Comparison of ENCODE assay signal across 12 cellular contexts in genomic region chr2:217835931-217836881, GRCh38.
DNase-seq lines count a peak whose midpoint lies in the region; ATAC-seq, FAIRE-seq and TF ChIP-seq lines count a peak whose summit lies in the region.
"Had no signal": no experiment of that assay in that cellular context is flagged by ENCODE, and none has a peak within 500 bp of the region (broad histone marks: within the 10 kb centered on the region; RNA-seq: fewer than 3 reads in every experiment).

No MANE protein-coding gene starts in this region.

- no peak for TF ChIP-seq CTCF in astrocyte (IDR thresholded peaks at IDR 0.05; ENCODE audit: insufficient read depth, low read depth, low read length)

- intact Hi-C loops in left cardiac atrium (cut with DNase I): no loop called here

- peaks cover 97% of the 10 kb centered on the region for H4K20me1 ChIP-seq in astrocyte (ENCODE audit: insufficient read depth, low read length)

- H3K36me3 ChIP-seq in astrocyte (ENCODE audit: insufficient read depth, low read length): peaks cover 33% of the 10 kb centered on the region
- peaks cover 42% of the 10 kb centered on the region for H3K36me3 ChIP-seq in rectal smooth muscle tissue (ENCODE audit: control insufficient read depth, insufficient read depth, low read length)

- no peaks in the 10 kb centered on the region for H3K27me3 ChIP-seq in astrocyte (ENCODE audit: insufficient read depth, low read length)
- no peaks in the 10 kb centered on the region for H3K27me3 ChIP-seq in rectal smooth muscle tissue (ENCODE audit: control insufficient read depth, insufficient read depth, low read length)

- ATAC-seq in left cardiac atrium: peak; percentile 12 to 67
- no peak for ATAC-seq in GM19035 (IDR thresholded peaks at IDR 0.05; ENCODE audit: unreplicated experiment)
- no peak for ATAC-seq in GM21576 (IDR thresholded peaks at IDR 0.05; ENCODE audit: unreplicated experiment)
- ATAC-seq: activated CD4-positive, alpha-beta T cell treated with anti-CD3 and anti-CD28 coated beads for 36 hours had no signal

- H3K4me3 Mint-ChIP-seq in astrocyte (ENCODE audit: unreplicated experiment): no peak overlapping the region
- H3K4me3 Mint-ChIP-seq: activated CD4-positive, alpha-beta T cell treated with anti-CD3 and anti-CD28 coated beads for 36 hours had no signal

- peaks cover 31% of the 10 kb centered on the region for H3K4me1 Mint-ChIP-seq in astrocyte (ENCODE audit: low read depth, unreplicated experiment)
- H3K4me1 Mint-ChIP-seq: activated CD4-positive, alpha-beta T cell treated with anti-CD3 and anti-CD28 coated beads for 36 hours had no signal

- peak overlapping the region; percentile 30 for H3K4me2 ChIP-seq in astrocyte (ENCODE audit: low read length)

- no peaks in the 10 kb centered on the region for H3K9me3 ChIP-seq in astrocyte (ENCODE audit: insufficient read depth, low read depth, low read length)

- H3K27ac ChIP-seq in astrocyte (ENCODE audit: low read depth, low read length) (peak overlapping the region; percentile 67), rectal smooth muscle tissue (ENCODE audit: low read depth, low read length) (peak overlapping the region; percentile 88)

- H3K79me2 ChIP-seq in astrocyte (ENCODE audit: insufficient read depth, low read length): peaks cover 53% of the 10 kb centered on the region

- peak overlapping the region; percentile 99 for H3K27ac Mint-ChIP-seq in astrocyte (ENCODE audit: unreplicated experiment)
- H3K27ac Mint-ChIP-seq: activated CD4-positive, alpha-beta T cell treated with anti-CD3 and anti-CD28 coated beads for 36 hours had no signal

- H3K36me3 Mint-ChIP-seq in astrocyte (ENCODE audit: low read depth, unreplicated experiment): peaks cover 53% of the 10 kb centered on the region

- no peak for FAIRE-seq in astrocyte (lab: Jason Lieb, UNC)
- FAIRE-seq: endothelial cell of umbilical vein had no signal

- no peak overlapping the region for H2AFZ ChIP-seq in astrocyte (ENCODE audit: low read depth, low read length)

- DNase-seq in GM04503 (ENCODE audit: low read depth): peak; percentile 88
- peak; percentile 86 for DNase-seq in astrocyte (ENCODE audit: low read depth)
- peak; percentile 77 for DNase-seq in left cardiac atrium
- DNase-seq in activated naive CD4-positive, alpha-beta T cell (lab: John Stamatoyannopoulos, UW): no peak
- DNase-seq in occipital lobe (lab: John Stamatoyannopoulos, UW): no peak
- DNase-seq: DND-41, NCI-H1694 treated with DMSO at 0.1 percent for 48 hours had no signal

- H3K9ac ChIP-seq in astrocyte (ENCODE audit: low read length) (peak overlapping the region; percentile 36), rectal smooth muscle tissue (ENCODE audit: low read length) (no peak overlapping the region)

- H3K9me3 Mint-ChIP-seq in astrocyte (ENCODE audit: unreplicated experiment): peaks cover 2% of the 10 kb centered on the region

- H3K4me3 ChIP-seq in astrocyte (ENCODE audit: insufficient read depth, low read depth, low read length) (no peak overlapping the region), rectal smooth muscle tissue (ENCODE audit: low read length) (no peak overlapping the region)

- no peaks in the 10 kb centered on the region for H3K27me3 Mint-ChIP-seq in astrocyte (ENCODE audit: low read depth, unreplicated experiment)
- H3K27me3 Mint-ChIP-seq: activated CD4-positive, alpha-beta T cell treated with anti-CD3 and anti-CD28 coated beads for 36 hours had no signal

- H3K4me1 ChIP-seq in astrocyte (ENCODE audit: insufficient read depth, low read length) (peaks cover 22% of the 10 kb centered on the region), rectal smooth muscle tissue (ENCODE audit: control insufficient read depth, insufficient read depth, low read length) (peaks cover 47% of the 10 kb centered on the region)

Comparison
In these comparisons a context has a peak if more than half of its experiments do, and no peak if none do; other contexts are left out.
1. DNase-seq: peak in GM04503 (single experiment), astrocyte (single experiment) and left cardiac atrium (single experiment); none in activated naive CD4-positive, alpha-beta T cell (0 of 4) and occipital lobe (single experiment).
2. ATAC-seq: peak in left cardiac atrium (2 of 2); none in GM19035 (single experiment) and GM21576 (single experiment).